8 cellular contexts compared by ENCODE assay signal in the genomic region with DNA sequence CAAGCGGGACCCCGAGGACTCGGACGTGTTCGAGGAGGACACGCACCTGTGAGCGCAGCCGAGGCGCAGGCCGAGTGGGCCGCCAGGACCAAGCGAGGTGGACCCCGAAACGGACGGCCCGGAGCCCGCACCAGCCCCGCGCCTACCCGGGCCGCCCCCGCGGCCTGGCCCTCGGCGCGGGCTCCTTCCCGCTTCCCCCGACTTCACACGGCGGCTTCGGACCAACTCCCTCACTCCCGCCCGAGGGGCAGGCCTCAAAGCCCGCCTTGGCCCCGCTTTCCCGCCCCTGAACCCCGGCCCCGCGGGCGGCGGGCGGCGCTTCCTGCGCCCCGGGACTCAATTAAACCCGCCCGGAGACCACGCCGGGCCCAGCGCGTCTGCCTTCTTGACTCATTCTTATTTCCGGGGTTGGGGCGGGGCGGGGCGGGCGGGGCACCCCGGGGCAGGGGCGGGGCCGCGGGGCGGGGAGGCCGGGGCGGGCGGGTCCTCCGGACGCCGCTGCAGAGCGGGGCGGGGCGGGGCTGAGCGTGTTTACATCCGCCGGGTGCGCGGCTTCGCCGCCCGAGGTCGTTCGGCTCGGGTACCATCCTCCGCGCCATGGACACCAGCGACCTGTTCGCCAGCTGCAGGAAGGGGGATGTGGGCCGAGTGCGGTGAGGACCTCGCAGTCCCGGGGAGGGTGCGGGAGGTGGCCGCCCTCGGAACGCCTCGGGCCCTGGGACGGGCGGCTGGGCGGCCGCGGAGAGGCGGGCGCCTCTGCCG. TPM values are rescaled to one million over a fixed set of nuclear protein-coding genes. Genes with fewer than 3 reads are reported as not detected.
DNase-seq lines count a peak whose midpoint lies in the region; ATAC-seq and TF ChIP-seq lines count a peak whose summit lies in the region.

TSS of gene ABTB1 (plus strand) at position 524 of the 762 bp plus-strand sequence. CDS start at position 598, 74 bp downstream.

- CTCF ChIA-PET in CD8-positive, alpha-beta memory T cell (lab: Charles Lee): interaction anchor here (0.9 to 2.0 kb wide), 4 partner anchors 10 to 97 kb away, joined by 3 to 5 read pairs (median 4); no protein-coding TSS in a partner anchor

- no peak for TF ChIP-seq CTCF in GM20000 (IDR thresholded peaks at IDR 0.05; ENCODE audit: extremely low read depth, missing control alignments)

- DNase-seq in CD8-positive, alpha-beta memory T cell: peak; percentile 78 to 91 (median 83)
- DNase-seq in GM20000 (ENCODE audit: low spot score) (peak; percentile 99), OCI-M1 (lab: John Stamatoyannopoulos, UW) (peak; percentile 77), myocyte (ENCODE audit: low read depth) (peak; percentile 79)
- peak; percentile 88 for DNase-seq in activated T-cell treated with anti-CD3 and anti-CD28 coated beads, Interleukin-2, amount 50 U/mL, for 1 hour
- DNase-seq in stimulated activated CD8-positive, alpha-beta memory T cell treated with anti-CD3 and anti-CD28 coated beads, Interleukin-7, amount 100 ng/mL, for 48 hours (ENCODE audit: extremely low read depth in 1 of 2, low read depth in 1 of 2): peak; percentile 71 to 78

- no peaks in the 10 kb centered on the region for H3K27me3 ChIP-seq in CD8-positive, alpha-beta memory T cell (ENCODE audit: insufficient read depth, low read length, poor library complexity, severe bottlenecking)
- H3K27me3 ChIP-seq in HUES6 (ENCODE audit: control insufficient read depth, insufficient read depth, low read length): peaks cover 10% of the 10 kb centered on the region

- H3K36me3 ChIP-seq in CD8-positive, alpha-beta memory T cell (ENCODE audit: insufficient read depth, low read length): no peaks in the 10 kb centered on the region
- H3K36me3 ChIP-seq in HUES6 (ENCODE audit: control insufficient read depth, insufficient read depth, low read length): no peaks in the 10 kb centered on the region

- no peaks in the 10 kb centered on the region for H3K9me3 Mint-ChIP-seq in CD8-positive, alpha-beta memory T cell

- peaks cover 0 to 2% of the 10 kb centered on the region in 2 donors for H3K27me3 Mint-ChIP-seq in CD8-positive, alpha-beta memory T cell

- H3K4me3 ChIP-seq in CD8-positive, alpha-beta memory T cell (ENCODE audit: low read length): peak within 1 kb of the TSS; percentile 83
- H3K4me3 ChIP-seq in HUES6 (ENCODE audit: low read depth, low read length): peak within 1 kb of the TSS; percentile 82

- peaks cover 0 to 34% (median 6%) of the 10 kb centered on the region in 3 donors for H3K36me3 Mint-ChIP-seq in CD8-positive, alpha-beta memory T cell

- H3K4me3 Mint-ChIP-seq in CD8-positive, alpha-beta memory T cell: peak within 1 kb of the TSS; percentile 88 to 96 (median 91)

- H3K4me1 Mint-ChIP-seq in CD8-positive, alpha-beta memory T cell: peaks cover 26 to 42% (median 27%) of the 10 kb centered on the region in 3 donors

- peak within 1 kb of the TSS; percentile 93 to 98 (median 96) for H3K27ac Mint-ChIP-seq in CD8-positive, alpha-beta memory T cell

- H3K27ac ChIP-seq in CD8-positive, alpha-beta memory T cell (ENCODE audit: low read depth, low read length): peak within 1 kb of the TSS; percentile 83
- peak within 1 kb of the TSS; percentile 62; the same call in 1 of the 2 replicates for H3K27ac ChIP-seq in HUES6 (ENCODE audit: low read depth, low read length)

- peak; percentile 88 for ATAC-seq in esophagus mucosa

- H3K9ac ChIP-seq in HUES6 (ENCODE audit: low read length): peak within 1 kb of the TSS; percentile 63

- POLR2A ChIA-PET in CD8-positive, alpha-beta memory T cell (lab: Charles Lee): interaction anchor here (0.6 to 1.6 kb wide), 5 partner anchors 35 to 1198 kb away, joined by 3 to 13 read pairs (median 3); partner anchors contain the start of genes MCM2 and TPRA1

- H3K4me1 ChIP-seq in CD8-positive, alpha-beta memory T cell (ENCODE audit: insufficient read depth, low read length): peaks cover 16% of the 10 kb centered on the region
- H3K4me1 ChIP-seq in HUES6 (ENCODE audit: control insufficient read depth, insufficient read depth, low read length): peaks cover 15% of the 10 kb centered on the region

- no peaks in the 10 kb centered on the region for H3K9me3 ChIP-seq in CD8-positive, alpha-beta memory T cell (ENCODE audit: low read length)
- H3K9me3 ChIP-seq in HUES6 (ENCODE audit: control insufficient read depth, insufficient read depth, low read depth, low read length): no peaks in the 10 kb centered on the region

RNA-seq across cellular contexts. Expression of gene ABTB1, which starts in this region (rescaled TPM):
- 10 to 100 TPM; 21.7 to 23.1 TPM for total RNA-seq in CD8-positive, alpha-beta memory T cell
- 64.0 TPM for polyA plus RNA-seq in CD8-positive, alpha-beta memory T cell
- total RNA-seq in esophagus mucosa (6.4 TPM), myocyte (3.6 and 6.0 TPM in 2 replicates)
- polyA plus RNA-seq in myocyte (2012): 33.3 TPM

Comparison
In these comparisons a context has a peak if more than half of its experiments do, and no peak if none do; other contexts are left out.
1. Peak in every context shown above with its lines: DNase-seq, ATAC-seq, H3K4me3 ChIP-seq and H3K27ac ChIP-seq.